ENCODE assay signal across 1 cellular context in genomic region chr17:72176516-72176851, GRCh38.
TF ChIP-seq lines count a peak whose summit lies in the region.

No MANE protein-coding gene starts in this region.

TF ChIP-seq in H1, 55 proteins besides CTCF, POLR2A, EP300 and RAD21 (continued from another document):
- no peak for TF ChIP-seq CHD7 (IDR thresholded peaks at IDR 0.05; ENCODE audit: insufficient replicate concordance, low read length)
- TF ChIP-seq ATF3 (IDR thresholded peaks at IDR 0.05; ENCODE audit: insufficient read depth, low read depth, low read length) = no peak
- no peak for TF ChIP-seq SIRT6 (IDR thresholded peaks at IDR 0.05; ENCODE audit: low read length)
- TF ChIP-seq MAFK (IDR thresholded peaks at IDR 0.05; ENCODE audit: low read depth, low read length) = no peak
